15 cellular contexts compared by ENCODE assay signal in genomic region chr1:55534565-55535091, GRCh38.
"Had no signal": no experiment of that assay in that cellular context is flagged by ENCODE, and none has a peak within 500 bp of the region (broad histone marks: within the 10 kb centered on the region; RNA-seq: fewer than 3 reads in every experiment).

No MANE protein-coding gene starts in this region.

- H3K4me3 Mint-ChIP-seq: activated T-helper 17 cell treated with anti-CD3 and anti-CD28 coated beads, Interleukin-2, amount 50 U/mL, for 72 hours; naive thymus-derived CD8-positive, alpha-beta T cell; type B pancreatic cell had no signal

- ATAC-seq: activated T-helper 17 cell treated with anti-CD3 and anti-CD28 coated beads, Interleukin-2, amount 50 U/mL, for 72 hours; foreskin keratinocyte; naive thymus-derived CD8-positive, alpha-beta T cell; stimulated activated naive CD8-positive, alpha-beta T cell treated with anti-CD3 and anti-CD28 coated beads, Interleukin-15, Interleukin-2, amounts not matched to agents 100 U/mL and 50 U/mL, for 24 hours had no signal

- H3K36me3 Mint-ChIP-seq: naive thymus-derived CD8-positive, alpha-beta T cell; type B pancreatic cell had no signal

- H3K27ac Mint-ChIP-seq: activated T-helper 17 cell treated with anti-CD3 and anti-CD28 coated beads, Interleukin-2, amount 50 U/mL, for 72 hours; naive thymus-derived CD8-positive, alpha-beta T cell; type B pancreatic cell had no signal

- DNase-seq: activated CD4-positive, alpha-beta T cell treated with anti-CD3 and anti-CD28 coated beads, Interleukin-2, amount 50 U/mL, for 4 hours; activated CD4-positive, CD25-positive, alpha-beta regulatory T cell treated with anti-CD3 and anti-CD28 coated beads, Interleukin-2, amount 50 U/mL, for 72 hours; activated naive CD4-positive, alpha-beta T cell treated with Interleukin-2 at 50 U/mL for 16 hours; aorta; effector CD8-positive, alpha-beta T cell; foreskin keratinocyte; glutamatergic neuron; mesenchymal stem cell; naive thymus-derived CD8-positive, alpha-beta T cell; occipital lobe; small intestine; stimulated activated naive CD8-positive, alpha-beta T cell treated with anti-CD3 and anti-CD28 coated beads, Interleukin-15, Interleukin-2, amounts not matched to agents 100 U/mL and 50 U/mL, for 24 hours; T-helper 9 cell had no signal

- H3K4me1 Mint-ChIP-seq: activated T-helper 17 cell treated with anti-CD3 and anti-CD28 coated beads, Interleukin-2, amount 50 U/mL, for 72 hours had no signal

- H3K27me3 Mint-ChIP-seq: type B pancreatic cell had no signal

- H3K9me3 Mint-ChIP-seq: activated T-helper 17 cell treated with anti-CD3 and anti-CD28 coated beads, Interleukin-2, amount 50 U/mL, for 72 hours; naive thymus-derived CD8-positive, alpha-beta T cell had no signal
